17 cellular contexts compared by ENCODE assay signal in genomic region chr2:30716117-30716900, GRCh38.
"Had no signal": no experiment of that assay in that cellular context is flagged by ENCODE, and none has a peak within 500 bp of the region (broad histone marks: within the 10 kb centered on the region; RNA-seq: fewer than 3 reads in every experiment).

No MANE protein-coding gene starts in this region.

- DNase-seq: activated B cell treated with CpG ODN at 0.5 μM for 24 hours; activated CD4-positive, alpha-beta T cell treated with anti-CD3 and anti-CD28 coated beads for 48 hours; activated CD8-positive, alpha-beta T cell treated with anti-CD3 and anti-CD28 coated beads for 36 hours; activated naive CD4-positive, alpha-beta T cell treated with anti-CD3 and anti-CD28 coated beads, Interleukin-2, amount 50 U/mL, for 16 hours; hypothalamus; kidney; left ventricle myocardium inferior; mesenchymal stem cell; naive thymus-derived CD8-positive, alpha-beta T cell; stimulated activated CD4-positive, alpha-beta T cell treated with anti-CD3 and anti-CD28 coated beads, Interleukin-15, amount 100 ng/mL, for 24 hours; stimulated activated CD4-positive, alpha-beta T cell treated with anti-CD3 and anti-CD28 coated beads, Interleukin-4, amount 100 ng/mL, for 24 hours; stimulated activated naive CD4-positive, alpha-beta T cell; substantia nigra; T-helper 2 cell; upper lobe of left lung had no signal

- H3K27ac ChIP-seq: left ventricle myocardium inferior, skin epidermis, upper lobe of left lung had no signal

- ATAC-seq: activated CD8-positive, alpha-beta T cell treated with anti-CD3 and anti-CD28 coated beads for 36 hours; esophagus mucosa; naive thymus-derived CD8-positive, alpha-beta T cell had no signal

- H3K9me3 ChIP-seq: left ventricle myocardium inferior, upper lobe of left lung had no signal

- H3K4me3 ChIP-seq: left ventricle myocardium inferior, skin epidermis, upper lobe of left lung had no signal

- H3K4me1 ChIP-seq: left ventricle myocardium inferior, upper lobe of left lung had no signal

- H3K36me3 ChIP-seq: left ventricle myocardium inferior, upper lobe of left lung had no signal

- H3K27me3 ChIP-seq: upper lobe of left lung had no signal
